In genomic region chr4:47831026-47831689, GRCh38 we compare ENCODE assay signal across 12 cellular contexts. TPM values are rescaled to one million over a fixed set of nuclear protein-coding genes. Genes with fewer than 3 reads are reported as not detected.
A peak's percentile ranks its signal among the peaks of the same experiment; 100 is the strongest.
DNase-seq lines count a peak whose midpoint lies in the region; ATAC-seq, FAIRE-seq and TF ChIP-seq lines count a peak whose summit lies in the region.
"Had no signal": no experiment of that assay in that cellular context is flagged by ENCODE, and none has a peak within 500 bp of the region (broad histone marks: within the 10 kb centered on the region; RNA-seq: fewer than 3 reads in every experiment).

No MANE protein-coding gene starts in this region.

- H3K27me3 Mint-ChIP-seq in type B pancreatic cell, result peaks cover 24% of the 10 kb centered on the region

- ATAC-seq in GM18520 (IDR thresholded peaks at IDR 0.05; ENCODE audit: unreplicated experiment), result no peak
- ATAC-seq in HG03108 (IDR thresholded peaks at IDR 0.05; ENCODE audit: unreplicated experiment), result no peak

- H3K4me3 Mint-ChIP-seq in type B pancreatic cell, result no peak overlapping the region

- no peak for TF ChIP-seq CTCF in type B pancreatic cell (conservative IDR thresholded peaks at IDR 0.05)

- peak; percentile 13 for FAIRE-seq in islet of Langerhans (lab: Jason Lieb, UNC)

- H3K4me1 Mint-ChIP-seq in type B pancreatic cell (ENCODE audit: unreplicated experiment), result peaks cover 16% of the 10 kb centered on the region

- H3K9me3 Mint-ChIP-seq in type B pancreatic cell, result peaks cover 9% of the 10 kb centered on the region

- DNase-seq in DMS79 treated with DMSO at 0.1 percent for 48 hours (lab: John Stamatoyannopoulos, UW) (peak; percentile 4), DMS79 (lab: John Stamatoyannopoulos, UW) (no peak), NCI-H2081 (lab: John Stamatoyannopoulos, UW) (peak; percentile 72 to 87), RPMI8226 (peak; percentile 4), type B pancreatic cell (ENCODE audit: extremely low spot score, unreplicated experiment) (no peak)
- DNase-seq: colonic mucosa; GOT3; NK-92 treated with Interleukin-12 subunit alpha and Interleukin-12 subunit beta, amount 100 ng/mL, for 24 hours; spleen had no signal

- peaks cover 19% of the 10 kb centered on the region for H3K36me3 Mint-ChIP-seq in type B pancreatic cell

- no peak overlapping the region for H3K27ac Mint-ChIP-seq in type B pancreatic cell

RNA-seq across cellular contexts. Expression of gene CORIN, which starts 6.7 kb away (rescaled TPM):
- 1.5 and 34.6 TPM in 2 replicates for total RNA-seq in type B pancreatic cell (ENCODE audit: low replicate concordance)

Comparison
In these comparisons a context has a peak if more than half of its experiments do, and no peak if none do; other contexts are left out.
1. DNase-seq: peak in DMS79 treated with DMSO at 0.1 percent for 48 hours (single experiment), NCI-H2081 (2 of 2) and RPMI8226 (single experiment); none in DMS79 (single experiment) and type B pancreatic cell (single experiment).